In the genomic region with DNA sequence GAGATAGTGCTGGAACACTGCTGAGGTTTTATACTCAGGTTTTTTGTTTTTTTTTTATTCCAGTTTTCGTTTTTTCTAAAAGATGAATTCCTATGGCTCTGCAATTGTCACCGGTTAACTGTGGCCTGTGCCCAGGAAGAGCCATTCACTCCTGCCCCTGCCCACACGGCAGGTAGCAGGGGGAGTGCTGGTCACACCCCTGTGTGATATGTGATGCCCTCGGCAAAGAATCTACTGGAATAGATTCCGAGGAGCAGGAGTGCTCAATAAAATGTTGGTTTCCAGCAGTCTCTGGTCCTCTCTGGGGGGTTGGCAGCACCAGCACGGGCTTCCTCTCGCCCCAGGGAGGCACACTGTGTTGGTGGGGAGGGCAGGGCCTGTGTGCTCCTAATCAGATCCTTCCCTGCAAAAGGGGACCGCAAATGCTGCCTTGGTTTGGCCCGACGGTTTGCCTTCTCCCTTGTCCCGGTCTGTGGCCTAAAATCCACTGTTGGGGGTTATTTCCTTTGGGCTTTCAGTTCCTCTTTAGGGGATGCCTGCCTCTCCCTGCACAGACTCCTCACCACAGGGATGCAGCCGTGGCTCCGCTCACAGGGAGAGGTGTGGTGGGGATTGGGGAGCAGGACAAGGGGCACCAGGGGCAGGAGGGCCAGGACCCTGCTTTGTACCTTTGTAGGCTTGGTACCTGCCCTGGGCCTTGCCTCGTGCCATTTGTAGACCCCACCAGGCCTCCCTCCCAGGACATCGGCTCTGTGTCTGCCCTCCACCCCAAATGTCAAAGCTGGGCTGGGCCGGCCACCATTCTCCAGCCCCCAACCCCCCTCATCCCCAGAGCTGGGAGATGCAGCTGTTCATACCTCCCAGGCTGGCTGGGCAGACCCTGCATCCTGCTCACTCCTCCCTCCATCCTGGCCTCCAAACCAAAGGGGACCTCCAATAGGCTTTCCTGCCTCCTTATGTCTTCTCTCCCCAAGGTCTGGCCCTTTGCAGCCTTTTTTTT, we compare ENCODE assay signal across 13 cellular contexts. TPM values are rescaled to one million over a fixed set of nuclear protein-coding genes. Genes with fewer than 3 reads are reported as not detected.
A peak's percentile ranks its signal among the peaks of the same experiment; 100 is the strongest.
DNase-seq lines count a peak whose midpoint lies in the region; ATAC-seq and TF ChIP-seq lines count a peak whose summit lies in the region.
"Had no signal": no experiment of that assay in that cellular context is flagged by ENCODE, and none has a peak within 500 bp of the region (broad histone marks: within the 10 kb centered on the region; RNA-seq: fewer than 3 reads in every experiment).

No MANE protein-coding gene starts in this region.

- H3K27ac Mint-ChIP-seq in MCF 10A (ENCODE audit: low read depth, unreplicated experiment), result peak overlapping the region; percentile 19
- H3K27ac Mint-ChIP-seq in activated T-cell treated with anti-CD3 and anti-CD28 coated beads, Interleukin-2, amount 50 U/mL, for 72 hours, result no peak overlapping the region
- H3K27ac Mint-ChIP-seq: activated B cell treated with CpG ODN at 0.5 μM for 24 hours; activated naive CD4-positive, alpha-beta T cell treated with anti-CD3 and anti-CD28 coated beads, Interleukin-2, amount 10 ng/mL, durations not matched to agents 7 days and 5 days; IgD-negative memory B cell had no signal

- no peak for TF ChIP-seq POLR2A in breast epithelium (IDR thresholded peaks at IDR 0.05)

- POLR2A ChIA-PET in MCF 10A (lab: Yijun Ruan, JAX), result interaction anchor here (0.6 to 0.7 kb wide), 3 partner anchors 16 to 602 kb away, joined by 3 read pairs; no protein-coding TSS in a partner anchor

- in situ Hi-C loops in G401 (cut with HindIII; ENCODE audit: low sequenced_read_pairs), result no loop called here

- no peak overlapping the region for H3K27ac ChIP-seq in breast epithelium
- no peak overlapping the region for H3K27ac ChIP-seq in upper lobe of right lung
- H3K27ac ChIP-seq: tibial nerve had no signal

- CTCF ChIA-PET in MCF 10A (lab: Yijun Ruan, JAX), result interaction anchor here (0.6 to 0.7 kb wide), 2 partner anchors 151 to 339 kb away, joined by 3 read pairs; no protein-coding TSS in a partner anchor

- no peak overlapping the region for H3K4me3 Mint-ChIP-seq in MCF 10A (ENCODE audit: unreplicated experiment)
- no peak overlapping the region for H3K4me3 Mint-ChIP-seq in activated T-cell treated with anti-CD3 and anti-CD28 coated beads, Interleukin-2, amount 50 U/mL, for 72 hours
- H3K4me3 Mint-ChIP-seq: activated B cell treated with CpG ODN at 0.5 μM for 24 hours; activated naive CD4-positive, alpha-beta T cell treated with anti-CD3 and anti-CD28 coated beads, Interleukin-2, amount 10 ng/mL, durations not matched to agents 7 days and 5 days had no signal

- TF ChIP-seq CTCF in MCF 10A (IDR thresholded peaks at IDR 0.05; ENCODE audit: unreplicated experiment) (no peak), breast epithelium (IDR thresholded peaks at IDR 0.05) (no peak), upper lobe of right lung (IDR thresholded peaks at IDR 0.05) (no peak)

- no peaks in the 10 kb centered on the region for H3K27me3 ChIP-seq in breast epithelium
- no peaks in the 10 kb centered on the region for H3K27me3 ChIP-seq in upper lobe of right lung
- H3K27me3 ChIP-seq: tibial nerve had no signal

- no peak overlapping the region for H3K4me3 ChIP-seq in breast epithelium
- no peak overlapping the region for H3K4me3 ChIP-seq in upper lobe of right lung
- H3K4me3 ChIP-seq: tibial nerve had no signal

- H3K27me3 Mint-ChIP-seq in MCF 10A (ENCODE audit: insufficient read depth, unreplicated experiment), result no peaks in the 10 kb centered on the region
- no peaks in the 10 kb centered on the region for H3K27me3 Mint-ChIP-seq in activated T-cell treated with anti-CD3 and anti-CD28 coated beads, Interleukin-2, amount 50 U/mL, for 72 hours (ENCODE audit: low read depth)
- H3K27me3 Mint-ChIP-seq: activated naive CD4-positive, alpha-beta T cell treated with anti-CD3 and anti-CD28 coated beads, Interleukin-2, amount 10 ng/mL, durations not matched to agents 7 days and 5 days had no signal

- peaks cover 28% of the 10 kb centered on the region for H3K4me1 Mint-ChIP-seq in MCF 10A (ENCODE audit: insufficient read depth, unreplicated experiment)
- H3K4me1 Mint-ChIP-seq in activated T-cell treated with anti-CD3 and anti-CD28 coated beads, Interleukin-2, amount 50 U/mL, for 72 hours (ENCODE audit: low read depth), result no peaks in the 10 kb centered on the region

- DNase-seq in MCF 10A (ENCODE audit: unreplicated experiment), result no peak
- DNase-seq in breast epithelium (ENCODE audit: low spot score in 2 of 2), result no peak
- peak; percentile 80 for DNase-seq in NCI-H510A treated with DMSO at 0.1 percent for 48 hours (lab: John Stamatoyannopoulos, UW)
- DNase-seq in UCSD-AML1 (lab: John Stamatoyannopoulos, UW; ENCODE audit: unreplicated experiment), result peak; percentile 37
- DNase-seq in upper lobe of right lung, result no peak
- DNase-seq in activated T-cell treated with anti-CD3 and anti-CD28 coated beads, Interleukin-2, amount 50 U/mL, for 72 hours, result no peak
- no peak for DNase-seq in G401 (ENCODE audit: low spot score)
- no peak for DNase-seq in activated CD4-positive, alpha-beta T cell treated with anti-CD3 and anti-CD28 coated beads, Interleukin-2, amount 50 U/mL, for 1 hour
- DNase-seq: activated B cell treated with CpG ODN at 0.5 μM for 24 hours; activated naive CD4-positive, alpha-beta T cell treated with anti-CD3 and anti-CD28 coated beads, Interleukin-2, amount 10 ng/mL, durations not matched to agents 7 days and 5 days; NCI-H2227 treated with DMSO at 0.1 percent for 48 hours had no signal

- H3K9me3 Mint-ChIP-seq in MCF 10A (ENCODE audit: unreplicated experiment), result no peaks in the 10 kb centered on the region
- H3K9me3 Mint-ChIP-seq in activated T-cell treated with anti-CD3 and anti-CD28 coated beads, Interleukin-2, amount 50 U/mL, for 72 hours, result no peaks in the 10 kb centered on the region
- H3K9me3 Mint-ChIP-seq: activated B cell treated with CpG ODN at 0.5 μM for 24 hours; activated naive CD4-positive, alpha-beta T cell treated with anti-CD3 and anti-CD28 coated beads, Interleukin-2, amount 10 ng/mL, durations not matched to agents 7 days and 5 days; IgD-negative memory B cell had no signal

- H3K9me3 ChIP-seq in breast epithelium, result no peaks in the 10 kb centered on the region
- H3K9me3 ChIP-seq in upper lobe of right lung, result no peaks in the 10 kb centered on the region
- H3K9me3 ChIP-seq: tibial nerve had no signal

- no TSS peak for BruUV-seq in MCF 10A (replicated peaks; lab: Mats Ljungman, UMichigan)

- H3K4me1 ChIP-seq in breast epithelium (peaks cover 0 to 8% of the 10 kb centered on the region in 2 donors), upper lobe of right lung (peaks cover 9% of the 10 kb centered on the region)

- ATAC-seq in upper lobe of right lung, result peak; percentile 5
- ATAC-seq in activated T-cell treated with anti-CD3 and anti-CD28 coated beads, Interleukin-2, amount 50 U/mL, for 72 hours (replicated peaks in 1 of 2), result no peak

- no peaks in the 10 kb centered on the region for H3K36me3 ChIP-seq in breast epithelium
- peaks cover 23% of the 10 kb centered on the region for H3K36me3 ChIP-seq in upper lobe of right lung

- intact Hi-C loops in MCF 10A (cut with micrococcal nuclease), result no loop called here
- intact Hi-C loops in breast epithelium (cut with DNase I; ENCODE audit: low total_unique reads), result no loop called here
- intact Hi-C loops in upper lobe of right lung (cut with DNase I), result no loop called here

- peaks cover 53% of the 10 kb centered on the region for H3K36me3 Mint-ChIP-seq in MCF 10A (ENCODE audit: insufficient read depth, unreplicated experiment)
- peaks cover 0 to 1% of the 10 kb centered on the region in 2 donors for H3K36me3 Mint-ChIP-seq in activated T-cell treated with anti-CD3 and anti-CD28 coated beads, Interleukin-2, amount 50 U/mL, for 72 hours (ENCODE audit: insufficient read depth in 2 of 2)

RNA-seq across cellular contexts. Expression of a gene that starts 13.5 kb away (rescaled TPM):
- total RNA-seq in MCF 10A (2022) (17.6 and 18.8 TPM in 2 replicates), breast epithelium (10 to 100 TPM; 18.6 to 31.1 (median 26.2) TPM), upper lobe of right lung (12.1 TPM)
- 1 to 10 TPM; 6.7 to 9.7 TPM for total RNA-seq in activated T-cell treated with anti-CD3 and anti-CD28 coated beads, Interleukin-2, amount 50 U/mL, for 72 hours
- total RNA-seq in G401 (2014; rRNA removed; shearing (Covaris generic)), result 23.4 and 35.6 TPM in 2 replicates

RNA-seq across cellular contexts. Expression of a gene that starts 19.2 kb away (rescaled TPM):
- total RNA-seq in MCF 10A (2022) (7.3 and 10.0 TPM in 2 replicates), breast epithelium (10 to 100 TPM in 2 of 3 donors, not detected in 1; 22.6 to 25.0 TPM), upper lobe of right lung (0.87 TPM)
- 1 to 10 TPM; 3.2 to 5.0 TPM for total RNA-seq in activated T-cell treated with anti-CD3 and anti-CD28 coated beads, Interleukin-2, amount 50 U/mL, for 72 hours
- 4.6 and 6.9 TPM in 2 replicates for total RNA-seq in G401 (2014; rRNA removed; shearing (Covaris generic))
- total RNA-seq: tibial nerve had no signal

RNA-seq across cellular contexts. Expression of a gene that starts 21.6 kb away (rescaled TPM):
- 294 and 308 TPM in 2 replicates for total RNA-seq in MCF 10A (2022)
- total RNA-seq in breast epithelium, result 100 to 1,000 TPM; 250 to 468 (median 284) TPM
- 185 TPM for total RNA-seq in upper lobe of right lung
- total RNA-seq in activated T-cell treated with anti-CD3 and anti-CD28 coated beads, Interleukin-2, amount 50 U/mL, for 72 hours, result 10 to 100 TPM; 61.5 to 93.8 TPM
- total RNA-seq in G401 (2014; rRNA removed; shearing (Covaris generic)), result 23.9 and 32.7 TPM in 2 replicates

RNA-seq across cellular contexts. Expression of a gene that starts 40.5 kb away (rescaled TPM):
- total RNA-seq in MCF 10A (2022) (3.3 and 3.6 TPM in 2 replicates), breast epithelium (1 to 10 TPM; 4.6 to 6.4 (median 5.2) TPM), upper lobe of right lung (5.1 TPM)
- 10 to 100 TPM; 11.0 to 11.7 TPM for total RNA-seq in activated T-cell treated with anti-CD3 and anti-CD28 coated beads, Interleukin-2, amount 50 U/mL, for 72 hours
- total RNA-seq in G401 (2014; rRNA removed; shearing (Covaris generic)), result 7.1 and 10.3 TPM in 2 replicates

RNA-seq across cellular contexts. Expression of a gene that starts 57.2 kb away (rescaled TPM):
- total RNA-seq in MCF 10A (2022) (40.9 and 61.0 TPM in 2 replicates), breast epithelium (10 to 100 TPM; 25.9 to 36.0 (median 31.4) TPM), upper lobe of right lung (20.5 TPM)
- total RNA-seq in activated T-cell treated with anti-CD3 and anti-CD28 coated beads, Interleukin-2, amount 50 U/mL, for 72 hours, result 10 to 100 TPM; 37.7 to 45.0 TPM
- total RNA-seq in G401 (2014; rRNA removed; shearing (Covaris generic)), result 80.9 and 97.9 TPM in 2 replicates

Comparison
In these comparisons a context has a peak if more than half of its experiments do, and no peak if none do; other contexts are left out.
1. DNase-seq: peak in NCI-H510A treated with DMSO at 0.1 percent for 48 hours (single experiment) and UCSD-AML1 (single experiment); none in MCF 10A (single experiment), breast epithelium (0 of 2), upper lobe of right lung (single experiment), activated T-cell treated with anti-CD3 and anti-CD28 coated beads, Interleukin-2, amount 50 U/mL, for 72 hours (0 of 2), G401 (single experiment) and activated CD4-positive, alpha-beta T cell treated with anti-CD3 and anti-CD28 coated beads, Interleukin-2, amount 50 U/mL, for 1 hour (single experiment).